1 cellular context compared by ENCODE assay signal in the genomic region with DNA sequence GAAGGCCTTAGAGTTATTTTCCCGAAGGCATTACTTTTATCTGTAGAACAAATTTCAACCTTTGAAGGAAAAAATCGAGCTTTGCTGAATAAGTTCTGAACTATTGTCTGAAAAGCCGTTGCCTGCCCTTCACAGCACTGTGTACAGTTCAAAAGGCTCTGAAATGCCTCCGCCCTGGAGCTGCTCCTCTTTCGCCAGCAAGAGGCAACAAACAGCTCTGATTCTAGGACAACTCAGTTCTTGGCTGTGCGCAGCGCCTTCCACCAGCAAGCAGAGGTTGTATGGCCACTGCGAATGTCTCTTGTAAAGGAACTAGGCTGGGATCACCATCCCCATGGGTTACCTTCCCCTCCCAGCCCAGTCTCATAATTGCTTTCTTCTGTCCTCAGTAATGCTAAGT.
TF ChIP-seq lines count a peak whose summit lies in the region.

No MANE protein-coding gene starts in this region.

TF ChIP-seq in SK-N-SH, 30 proteins besides CTCF, POLR2A, EP300 and RAD21 (continued from another document):
- TF ChIP-seq JUND (IDR thresholded peaks at IDR 0.05) (no peak), EZH2phosphoT487 (IDR thresholded peaks at IDR 0.05; ENCODE audit: borderline replicate concordance, low read depth) (no peak), MXI1 (IDR thresholded peaks at IDR 0.05; ENCODE audit: low read depth, low read length) (no peak), TAF1 (IDR thresholded peaks at IDR 0.05; ENCODE audit: borderline replicate concordance, low read depth, low read length) (no peak), NRF1 (IDR thresholded peaks at IDR 0.05; ENCODE audit: low read depth, low read length) (no peak), TEAD4 (IDR thresholded peaks at IDR 0.05; ENCODE audit: borderline replicate concordance, insufficient read depth) (no peak), MEF2A (IDR thresholded peaks at IDR 0.05; ENCODE audit: borderline replicate concordance, low read depth) (no peak)
- TF ChIP-seq, protein P1, sequence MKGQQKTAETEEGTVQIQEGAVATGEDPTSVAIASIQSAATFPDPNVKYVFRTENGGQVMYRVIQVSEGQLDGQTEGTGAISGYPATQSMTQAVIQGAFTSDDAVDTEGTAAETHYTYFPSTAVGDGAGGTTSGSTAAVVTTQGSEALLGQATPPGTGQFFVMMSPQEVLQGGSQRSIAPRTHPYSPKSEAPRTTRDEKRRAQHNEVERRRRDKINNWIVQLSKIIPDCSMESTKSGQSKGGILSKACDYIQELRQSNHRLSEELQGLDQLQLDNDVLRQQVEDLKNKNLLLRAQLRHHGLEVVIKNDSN (IDR thresholded peaks at IDR 0.05; ENCODE audit: borderline replicate concordance, low read depth), result no peak
- TF ChIP-seq, protein P2, sequence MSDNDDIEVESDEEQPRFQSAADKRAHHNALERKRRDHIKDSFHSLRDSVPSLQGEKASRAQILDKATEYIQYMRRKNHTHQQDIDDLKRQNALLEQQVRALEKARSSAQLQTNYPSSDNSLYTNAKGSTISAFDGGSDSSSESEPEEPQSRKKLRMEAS (IDR thresholded peaks at IDR 0.05; ENCODE audit: low read depth), result no peak
- TF ChIP-seq, protein P3, sequence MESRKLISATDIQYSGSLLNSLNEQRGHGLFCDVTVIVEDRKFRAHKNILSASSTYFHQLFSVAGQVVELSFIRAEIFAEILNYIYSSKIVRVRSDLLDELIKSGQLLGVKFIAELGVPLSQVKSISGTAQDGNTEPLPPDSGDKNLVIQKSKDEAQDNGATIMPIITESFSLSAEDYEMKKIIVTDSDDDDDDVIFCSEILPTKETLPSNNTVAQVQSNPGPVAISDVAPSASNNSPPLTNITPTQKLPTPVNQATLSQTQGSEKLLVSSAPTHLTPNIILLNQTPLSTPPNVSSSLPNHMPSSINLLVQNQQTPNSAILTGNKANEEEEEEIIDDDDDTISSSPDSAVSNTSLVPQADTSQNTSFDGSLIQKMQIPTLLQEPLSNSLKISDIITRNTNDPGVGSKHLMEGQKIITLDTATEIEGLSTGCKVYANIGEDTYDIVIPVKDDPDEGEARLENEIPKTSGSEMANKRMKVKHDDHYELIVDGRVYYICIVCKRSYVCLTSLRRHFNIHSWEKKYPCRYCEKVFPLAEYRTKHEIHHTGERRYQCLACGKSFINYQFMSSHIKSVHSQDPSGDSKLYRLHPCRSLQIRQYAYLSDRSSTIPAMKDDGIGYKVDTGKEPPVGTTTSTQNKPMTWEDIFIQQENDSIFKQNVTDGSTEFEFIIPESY (IDR thresholded peaks at IDR 0.05; ENCODE audit: borderline replicate concordance, low read depth), result no peak
